In the genomic region with DNA sequence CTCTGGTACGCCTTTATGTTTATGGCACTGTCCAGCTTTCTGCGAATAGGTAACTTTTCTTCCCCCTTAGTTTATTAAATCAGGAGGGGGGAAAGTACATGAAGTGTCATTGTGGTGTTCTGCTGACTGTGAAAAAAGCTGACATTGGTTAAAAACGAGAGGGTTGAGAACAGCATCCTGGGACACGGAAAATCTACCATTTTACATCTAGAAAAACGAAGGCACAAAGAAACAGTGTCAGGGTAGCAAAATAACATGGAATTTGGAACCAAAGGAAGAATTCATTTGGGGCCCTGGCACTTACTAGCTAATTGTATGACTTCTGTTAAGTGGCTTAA, we compare ENCODE assay signal across 8 cellular contexts. TPM values are rescaled to one million over a fixed set of nuclear protein-coding genes. Genes with fewer than 3 reads are reported as not detected.
DNase-seq lines count a peak whose midpoint lies in the region.

No MANE protein-coding gene starts in this region.

- H3K36me3 ChIP-seq in BLaER1 treated with 17β-estradiol and CSF1 and Interleukin-3, amounts not matched to agents 10 nM and 100 nM: no peaks in the 10 kb centered on the region
- H3K36me3 ChIP-seq in duodenal mucosa (ENCODE audit: control insufficient read depth in 1 of 2, insufficient read depth in 2 of 2, low read length in 2 of 2) (no peaks in the 10 kb centered on the region), neuron (ENCODE audit: insufficient read depth, low read length) (no peaks in the 10 kb centered on the region)

- H4K20me1 ChIP-seq in BLaER1 treated with 17β-estradiol and CSF1 and Interleukin-3, amounts not matched to agents 10 nM and 100 nM: no peaks in the 10 kb centered on the region; a peak in 1 of 22 replicates

- peaks cover 0 to 17% (median 4%) of the 10 kb centered on the region in 11 experiments; a peak in 4 of 22 replicates for H3K9me3 ChIP-seq in BLaER1 treated with 17β-estradiol and CSF1 and Interleukin-3, amounts not matched to agents 10 nM and 100 nM (replicated peaks in 1 of 11)
- H3K9me3 ChIP-seq in duodenal mucosa (ENCODE audit: control insufficient read depth in 1 of 2, low read length in 2 of 2) (no peaks in the 10 kb centered on the region), neuron (ENCODE audit: low read length) (no peaks in the 10 kb centered on the region)

- peak overlapping the region; percentile 13 for H2AFZ ChIP-seq in neuron (ENCODE audit: low read depth, low read length)

- no peak for DNase-seq in Jurkat, Clone E6-1 (ENCODE audit: low read depth, low spot score)
- DNase-seq in DMS53 treated with DMSO at 0.1 percent for 48 hours (lab: John Stamatoyannopoulos, UW; ENCODE audit: unreplicated experiment) (no peak), NCI-H187 (lab: John Stamatoyannopoulos, UW) (no peak), cerebellum (ENCODE audit: low spot score) (no peak)
- no peak for DNase-seq in activated CD4-positive, CD25-positive, alpha-beta regulatory T cell (lab: John Stamatoyannopoulos, UW)

- peak overlapping the region; percentile 64 to 79 (median 73) for H3K4me3 ChIP-seq in BLaER1 treated with 17β-estradiol and CSF1 and Interleukin-3, amounts not matched to agents 10 nM and 100 nM
- H3K4me3 ChIP-seq in Jurkat, Clone E6-1 (ENCODE audit: low read length): peak overlapping the region; percentile 18
- peak overlapping the region; percentile 57 to 80 for H3K4me3 ChIP-seq in duodenal mucosa (ENCODE audit: low read depth in 1 of 2, low read length in 2 of 2)
- peak overlapping the region; percentile 74 for H3K4me3 ChIP-seq in neuron (ENCODE audit: low read length)

- peak overlapping the region in 6 of 11 experiments; percentile 33 to 86 (median 82); a peak in 12 of 22 replicates for H3K27ac ChIP-seq in BLaER1 treated with 17β-estradiol and CSF1 and Interleukin-3, amounts not matched to agents 10 nM and 100 nM
- H3K27ac ChIP-seq in duodenal mucosa (ENCODE audit: low read depth, low read length): no peak overlapping the region

- H3K4me2 ChIP-seq in BLaER1 treated with 17β-estradiol and CSF1 and Interleukin-3, amounts not matched to agents 10 nM and 100 nM: peak overlapping the region; percentile 44 to 76 (median 53); a peak in 21 of 22 replicates

- peaks cover 6 to 25% (median 16%) of the 10 kb centered on the region in 10 experiments; a peak in 14 of 20 replicates for H3K4me1 ChIP-seq in BLaER1 treated with 17β-estradiol and CSF1 and Interleukin-3, amounts not matched to agents 10 nM and 100 nM
- peaks cover 4 to 8% of the 10 kb centered on the region in 2 donors for H3K4me1 ChIP-seq in duodenal mucosa (ENCODE audit: control insufficient read depth in 1 of 2, insufficient read depth in 2 of 2, low read length in 2 of 2)
- H3K4me1 ChIP-seq in neuron (ENCODE audit: insufficient read depth, low read length): peaks cover 23% of the 10 kb centered on the region

- H3K27me3 ChIP-seq in BLaER1 treated with 17β-estradiol and CSF1 and Interleukin-3, amounts not matched to agents 10 nM and 100 nM: peaks cover 72 to 100% (median 98%) of the 10 kb centered on the region in 11 experiments
- H3K27me3 ChIP-seq in duodenal mucosa (ENCODE audit: control insufficient read depth in 1 of 2, insufficient read depth in 2 of 2, low read length in 2 of 2) (no peaks in the 10 kb centered on the region), neuron (ENCODE audit: insufficient read depth, low read length) (no peaks in the 10 kb centered on the region)

- peak overlapping the region in 10 of 11 experiments; percentile 40 to 83 (median 62); a peak in 17 of 22 replicates for H3K9ac ChIP-seq in BLaER1 treated with 17β-estradiol and CSF1 and Interleukin-3, amounts not matched to agents 10 nM and 100 nM
- peak overlapping the region in 1 of 2 donors; percentile 38 for H3K9ac ChIP-seq in duodenal mucosa (ENCODE audit: low read depth in 1 of 2, low read length in 2 of 2)

RNA-seq across cellular contexts. Expression of a gene that starts 1.2 kb away (rescaled TPM):
- polyA plus RNA-seq in Jurkat, Clone E6-1 (2012; ENCODE audit: insufficient read depth, insufficient read length): 6.4 TPM
- total RNA-seq in cerebellum: 15.4 TPM

Comparison
In these comparisons a context has a peak if more than half of its experiments do, and no peak if none do; other contexts are left out.
1. H3K4me3 ChIP-seq: peak in every context shown above with its lines; median percentile 74 in neuron; 73 in BLaER1 treated with 17β-estradiol and CSF1 and Interleukin-3, amounts not matched to agents 10 nM and 100 nM; 68 in duodenal mucosa; 18 in Jurkat, Clone E6-1.